In genomic region chr17:41140360-41141132, GRCh38 we compare ENCODE assay signal across 19 cellular contexts. TPM values are rescaled to one million over a fixed set of nuclear protein-coding genes. Genes with fewer than 3 reads are reported as not detected.
DNase-seq lines count a peak whose midpoint lies in the region; ATAC-seq, FAIRE-seq and TF ChIP-seq lines count a peak whose summit lies in the region.
"Had no signal": no experiment of that assay in that cellular context is flagged by ENCODE, and none has a peak within 500 bp of the region (broad histone marks: within the 10 kb centered on the region; RNA-seq: fewer than 3 reads in every experiment).

KRTAP4-6 (minus strand) TSS chr17:41140544; CDS start chr17:41140487, 57 bp downstream.

- peaks cover 2 to 34% (median 21%) of the 10 kb centered on the region in 3 donors for H3K36me3 Mint-ChIP-seq in naive thymus-derived CD8-positive, alpha-beta T cell

- no peak within 1 kb of the TSS for H3K9ac ChIP-seq in keratinocyte (ENCODE audit: control insufficient read depth, extremely low read depth, insufficient read depth, low read length)
- H3K9ac ChIP-seq: BLaER1 had no signal

- H3K27me3 ChIP-seq in keratinocyte (ENCODE audit: control insufficient read depth, extremely low read depth, insufficient read depth, low read length): no peaks in the 10 kb centered on the region
- H3K27me3 ChIP-seq: BLaER1 had no signal

- peak within 1 kb of the TSS; percentile 59 for H3K27ac ChIP-seq in keratinocyte (ENCODE audit: control insufficient read depth, insufficient read depth, low read length)
- H3K27ac ChIP-seq: BLaER1, esophagus muscularis mucosa had no signal

- H3K4me1 ChIP-seq in keratinocyte (ENCODE audit: control insufficient read depth, extremely low read depth, insufficient read depth, low read length): peaks cover 8% of the 10 kb centered on the region
- H3K4me1 ChIP-seq: BLaER1, esophagus muscularis mucosa had no signal

- H3K27ac Mint-ChIP-seq in naive thymus-derived CD8-positive, alpha-beta T cell: peak within 1 kb of the TSS in 1 of 10 donors; percentile 85
- H3K27ac Mint-ChIP-seq: activated CD4-positive, alpha-beta T cell treated with anti-CD3 and anti-CD28 coated beads, Interleukin-2, amount 10 ng/mL, durations not matched to agents 7 days and 5 days; nephron had no signal

- H4K20me1 ChIP-seq in keratinocyte (ENCODE audit: control insufficient read depth, extremely low read depth, insufficient read depth, low read length): no peaks in the 10 kb centered on the region
- H4K20me1 ChIP-seq: BLaER1 had no signal

- dilution Hi-C loops in keratinocyte (cut with MboI; ENCODE audit: extremely low pct_ligation_motif_present, low sequenced_read_pairs): no loop called here

- intact Hi-C loops in Right ventricle myocardium superior (cut with DNase I): no loop called here

- no peak within 1 kb of the TSS for H2AFZ ChIP-seq in keratinocyte (ENCODE audit: control insufficient read depth, low read length)

- peaks cover 0 to 2% (median 0%) of the 10 kb centered on the region in 5 donors for H3K27me3 Mint-ChIP-seq in naive thymus-derived CD8-positive, alpha-beta T cell

- peak within 1 kb of the TSS; percentile 11 for H3K4me2 ChIP-seq in keratinocyte (ENCODE audit: control insufficient read depth, extremely low read depth, insufficient read depth, low read depth, low read length)
- H3K4me2 ChIP-seq: BLaER1 had no signal

- no peak for TF ChIP-seq CTCF in keratinocyte (optimal IDR thresholded peaks at IDR 0.05 in 1 of 3, IDR thresholded peaks at IDR 0.05 in 1 of 3, conservative IDR thresholded peaks at IDR 0.05 in 1 of 3; ENCODE audit: extremely low read depth in 1 of 3, insufficient read depth in 2 of 3, low read length in 3 of 3)

- no peaks in the 10 kb centered on the region for H3K36me3 ChIP-seq in keratinocyte (ENCODE audit: control insufficient read depth in 2 of 2, extremely low read depth in 1 of 2, insufficient read depth in 2 of 2, low read length in 2 of 2)
- H3K36me3 ChIP-seq: BLaER1, esophagus muscularis mucosa had no signal

- no peaks in the 10 kb centered on the region for H3K79me2 ChIP-seq in keratinocyte (ENCODE audit: control insufficient read depth, insufficient read depth, low read length)

- H3K4me3 Mint-ChIP-seq in naive thymus-derived CD8-positive, alpha-beta T cell: peak within 1 kb of the TSS in 1 of 10 donors; percentile 42
- H3K4me3 Mint-ChIP-seq: activated CD4-positive, alpha-beta T cell treated with anti-CD3 and anti-CD28 coated beads, Interleukin-2, amount 10 ng/mL, durations not matched to agents 7 days and 5 days; nephron had no signal

- peaks cover 2 to 13% (median 9%) of the 10 kb centered on the region in 4 donors for H3K4me1 Mint-ChIP-seq in naive thymus-derived CD8-positive, alpha-beta T cell
- H3K4me1 Mint-ChIP-seq: activated CD4-positive, alpha-beta T cell treated with anti-CD3 and anti-CD28 coated beads, Interleukin-2, amount 10 ng/mL, durations not matched to agents 7 days and 5 days; nephron had no signal

- H3K9me3 Mint-ChIP-seq in naive thymus-derived CD8-positive, alpha-beta T cell: peaks cover 0 to 52% (median 34%) of the 10 kb centered on the region in 9 donors

- H3K9me1 ChIP-seq in keratinocyte (ENCODE audit: control insufficient read depth, extremely low read depth, insufficient read depth, low read length): no peaks in the 10 kb centered on the region

- no peak within 1 kb of the TSS for H3K4me3 ChIP-seq in keratinocyte (ENCODE audit: control insufficient read depth in 2 of 3, extremely low read depth in 1 of 3, insufficient read depth in 2 of 3, low read depth in 1 of 3, low read length in 3 of 3)
- H3K4me3 ChIP-seq: BLaER1, esophagus muscularis mucosa had no signal

- ATAC-seq in naive thymus-derived CD8-positive, alpha-beta T cell: no peak
- no peak for ATAC-seq in Right ventricle myocardium superior (ENCODE audit: poor library complexity)

- peak; percentile 97 for FAIRE-seq in keratinocyte (lab: Jason Lieb, UNC)
- FAIRE-seq: islet of Langerhans had no signal

- POLR2A ChIA-PET in naive thymus-derived CD8-positive, alpha-beta T cell (lab: Charles Lee): interaction anchor here (0.7 to 0.8 kb wide), 2 partner anchors 9 to 299 kb away, joined by 3 read pairs; no protein-coding TSS in a partner anchor

- peaks cover 8% of the 10 kb centered on the region for H3K9me3 ChIP-seq in keratinocyte (ENCODE audit: control insufficient read depth, low read depth, low read length)

- peak; percentile 49 for DNase-seq in AG08396 (ENCODE audit: low spot score)
- DNase-seq in HS-27A (ENCODE audit: low read depth): peak; percentile 64
- peak; percentile 21 for DNase-seq in amniotic stem cell (lab: John Stamatoyannopoulos, UW)
- peak; percentile 91 for DNase-seq in keratinocyte (ENCODE audit: low read depth, low spot score)
- DNase-seq in naive thymus-derived CD8-positive, alpha-beta T cell: no peak
- no peak for DNase-seq in iPS-NIHi7 (ENCODE audit: extremely low spot score)
- DNase-seq in Right ventricle myocardium superior: no peak
- DNase-seq in NCI-H2227 (lab: John Stamatoyannopoulos, UW; ENCODE audit: unreplicated experiment): no peak
- DNase-seq: activated CD4-positive, alpha-beta T cell treated with anti-CD3 and anti-CD28 coated beads, Interleukin-2, amount 10 ng/mL, durations not matched to agents 7 days and 5 days; activated effector memory CD4-positive, alpha-beta T cell treated with Interleukin-2 at 50 U/mL for 16 hours; caudate nucleus; GF-D8; NCI-H1436; stimulated activated CD8-positive, alpha-beta memory T cell treated with anti-CD3 and anti-CD28 coated beads, Interleukin-4, amount 100 ng/mL, for 48 hours had no signal

RNA-seq across cellular contexts. Expression of gene KRTAP4-6, which starts in this region (rescaled TPM):
- polyA plus RNA-seq in keratinocyte: not detected in 3 replicates
- not detected for polyA plus RNA-seq in keratinocyte (2011; ENCODE audit: low read depth)
- polyA plus RNA-seq in keratinocyte (2011; cell fraction: cytosol; rRNA removed): not detected in 2 replicates
- 0.11 TPM in 1 of 2 replicates, not detected in the other for polyA plus RNA-seq in keratinocyte (2011; cell fraction: nucleus; rRNA removed)
- polyA plus RNA-seq in keratinocyte (2012; ENCODE audit: low replicate concordance): 0.21 TPM in 1 of 2 replicates, not detected in the other
- polyA minus RNA-seq in keratinocyte: not detected in 3 replicates
- not detected for polyA minus RNA-seq in keratinocyte (2011; cell fraction: cytosol; rRNA and poly(A)+ RNA removed)
- polyA minus RNA-seq in keratinocyte (2011; cell fraction: nucleus; rRNA and poly(A)+ RNA removed): not detected in 2 replicates
- total RNA-seq in naive thymus-derived CD8-positive, alpha-beta T cell: not detected
- polyA plus RNA-seq in naive thymus-derived CD8-positive, alpha-beta T cell: not detected
- total RNA-seq in Right ventricle myocardium superior: not detected
- total RNA-seq: activated CD4-positive, alpha-beta T cell treated with anti-CD3 and anti-CD28 coated beads, Interleukin-2, amount 10 ng/mL, durations not matched to agents 7 days and 5 days; esophagus muscularis mucosa; T-helper 1 cell treated with Interleukin-12 subunit alpha and Interleukin-12 subunit beta and Interleukin-4 antibody, amounts not matched to agents 30 ng/mL and 1 ng/mL, for 36 hours had no signal

Comparison
In these comparisons a context has a peak if more than half of its experiments do, and no peak if none do; other contexts are left out.
1. Peak in DNase-seq, H3K27ac ChIP-seq and H3K4me2 ChIP-seq in keratinocyte; RNA of the gene not detected or under 1 TPM.
2. DNase-seq: peak in AG08396 (single experiment), HS-27A (single experiment) and amniotic stem cell (single experiment); none in naive thymus-derived CD8-positive, alpha-beta T cell (0 of 10), iPS-NIHi7 (single experiment), Right ventricle myocardium superior (single experiment) and NCI-H2227 (single experiment).